In genomic region chr1:26432793-26433192, GRCh38 we compare ENCODE assay signal across 9 cellular contexts. TPM values are rescaled to one million over a fixed set of nuclear protein-coding genes. Genes with fewer than 3 reads are reported as not detected.
A peak's percentile ranks its signal among the peaks of the same experiment; 100 is the strongest.
DNase-seq lines count a peak whose midpoint lies in the region; ATAC-seq, FAIRE-seq and TF ChIP-seq lines count a peak whose summit lies in the region.
"Had no signal": no experiment of that assay in that cellular context is flagged by ENCODE, and none has a peak within 500 bp of the region (broad histone marks: within the 10 kb centered on the region; RNA-seq: fewer than 3 reads in every experiment).

No MANE protein-coding gene starts in this region.

- peaks cover 20% of the 10 kb centered on the region for H3K4me1 ChIP-seq in OCI-LY1 (ENCODE audit: insufficient read depth, low read length, severe bottlenecking)
- H3K4me1 ChIP-seq in endothelial cell of umbilical vein (ENCODE audit: control insufficient read depth, extremely low read depth, insufficient read depth, low read length), result peaks cover 20% of the 10 kb centered on the region
- peaks cover 10 to 12% of the 10 kb centered on the region in 2 donors for H3K4me1 ChIP-seq in neuronal stem cell (ENCODE audit: control insufficient read depth in 2 of 2, insufficient read depth in 1 of 2, low read depth in 1 of 2, low read length in 2 of 2)

- H2BK120ac ChIP-seq in neuronal stem cell (ENCODE audit: low read depth, low read length), result no peak overlapping the region

- no peak overlapping the region for H3K18ac ChIP-seq in neuronal stem cell (ENCODE audit: low read length)

- H3K27ac Mint-ChIP-seq in CD14-positive monocyte, result peak overlapping the region; percentile 96 to 100 (median 97)

- no peak for TF ChIP-seq CTCF in CD14-positive monocyte (IDR thresholded peaks at IDR 0.05)
- TF ChIP-seq CTCF in OCI-LY1 (IDR thresholded peaks at IDR 0.05; ENCODE audit: low read length), result no peak
- TF ChIP-seq CTCF in endothelial cell of umbilical vein (IDR thresholded peaks at IDR 0.05; ENCODE audit: extremely low read depth in 1 of 2, insufficient read depth in 1 of 2, low read depth in 1 of 2, low read length in 2 of 2), result no peak

- no peaks in the 10 kb centered on the region for H3K79me1 ChIP-seq in neuronal stem cell (ENCODE audit: low read depth, low read length)

- H3K4me3 ChIP-seq in OCI-LY1 (ENCODE audit: low read depth, low read length, poor library complexity, severe bottlenecking), result peak overlapping the region; percentile 88
- peak overlapping the region; percentile 52 to 92 (median 75) for H3K4me3 ChIP-seq in endothelial cell of umbilical vein (replicated peaks in 1 of 3; ENCODE audit: insufficient read depth in 1 of 3, low read depth in 1 of 3, low read length in 3 of 3)
- H3K4me3 ChIP-seq in neuronal stem cell (ENCODE audit: low read length in 2 of 2), result peak overlapping the region; percentile 64 to 88

- H2BK15ac ChIP-seq in neuronal stem cell (ENCODE audit: low read length), result no peak overlapping the region

- intact Hi-C loops in CD14-positive monocyte (cut with micrococcal nuclease), result loop anchor here in 1 of 2 donors (2.0 kb wide), 1 partner anchor 40 kb away; the partner anchor contains the start of gene HMGN2
- intact Hi-C loops in endothelial cell of umbilical vein (cut with micrococcal nuclease), result loop anchor here (2.0 kb wide), 1 partner anchor 40 kb away; the partner anchor contains the start of gene HMGN2

- H3K4me3 Mint-ChIP-seq in CD14-positive monocyte, result peak overlapping the region; percentile 94 to 100

- no peak overlapping the region for H3K14ac ChIP-seq in neuronal stem cell (ENCODE audit: low read length)

- no peak for TF ChIP-seq POLR2A in endothelial cell of umbilical vein (IDR thresholded peaks at IDR 0.05; ENCODE audit: low read depth, low read length)

- no peaks in the 10 kb centered on the region for H3K9me2 ChIP-seq in OCI-LY1 (ENCODE audit: low read depth, low read length)

- CTCF ChIA-PET in endothelial cell of umbilical vein (lab: Charles Lee), result interaction anchor here (1.0 to 2.0 kb wide), 6 partner anchors 16 to 199 kb away, joined by 3 to 24 read pairs (median 4); partner anchors contain the start of gene CEP85

- no peaks in the 10 kb centered on the region for H3K9me1 ChIP-seq in endothelial cell of umbilical vein (replicated peaks; ENCODE audit: control insufficient read depth, extremely low read depth, insufficient read depth, low read length)

- TSS peak; percentile 48 for BruUV-seq in endothelial cell of umbilical vein (replicated peaks; lab: Mats Ljungman, UMichigan)

- H3K4me1 Mint-ChIP-seq in CD14-positive monocyte, result peaks cover 23% of the 10 kb centered on the region

- FAIRE-seq in endothelial cell of umbilical vein (lab: Jason Lieb, UNC), result no peak

- no peak for ATAC-seq in HG02678 (IDR thresholded peaks at IDR 0.05; ENCODE audit: unreplicated experiment)
- ATAC-seq in HG03139 (IDR thresholded peaks at IDR 0.05; ENCODE audit: unreplicated experiment), result no peak

- peak overlapping the region; percentile 85 for H3K9ac ChIP-seq in OCI-LY1 (ENCODE audit: low read length)
- H3K9ac ChIP-seq in endothelial cell of umbilical vein (replicated peaks; ENCODE audit: extremely low read depth, insufficient read depth, low read length), result peak overlapping the region; percentile 86
- no peak overlapping the region for H3K9ac ChIP-seq in neuronal stem cell (ENCODE audit: low read depth, low read length, poor library complexity)

- no peak overlapping the region for H3K4ac ChIP-seq in neuronal stem cell (ENCODE audit: low read length)

- H3K27me3 ChIP-seq in OCI-LY1 (ENCODE audit: insufficient read depth, low read length), result no peaks in the 10 kb centered on the region
- peaks cover 0 to 3% of the 10 kb centered on the region in 2 experiments for H3K27me3 ChIP-seq in endothelial cell of umbilical vein (ENCODE audit: control insufficient read depth in 2 of 2, insufficient read depth in 2 of 2, low read length in 2 of 2)
- H3K27me3 ChIP-seq in neuronal stem cell (ENCODE audit: control insufficient read depth in 3 of 3, insufficient read depth in 3 of 3, low read depth in 1 of 3, low read length in 3 of 3), result no peaks in the 10 kb centered on the region

- H3K36me3 ChIP-seq in OCI-LY1 (ENCODE audit: insufficient read depth, low read length) (peaks cover 16% of the 10 kb centered on the region), endothelial cell of umbilical vein (ENCODE audit: control insufficient read depth in 2 of 2, extremely low read depth in 1 of 2, insufficient read depth in 2 of 2, low read length in 2 of 2) (peaks cover under 1 to 7% of the 10 kb centered on the region in 2 experiments), neuronal stem cell (replicated peaks in 1 of 2; ENCODE audit: control insufficient read depth in 2 of 2, insufficient read depth in 2 of 2, low read length in 2 of 2) (peaks cover 8 to 49% of the 10 kb centered on the region in 2 donors)

- H3K79me2 ChIP-seq in OCI-LY1 (ENCODE audit: insufficient read depth, low read length) (no peaks in the 10 kb centered on the region), endothelial cell of umbilical vein (ENCODE audit: control insufficient read depth, insufficient read depth, low read length) (peaks cover 21% of the 10 kb centered on the region)

- no peak overlapping the region for H4K91ac ChIP-seq in neuronal stem cell (ENCODE audit: low read depth, low read length, poor library complexity)

- no peak overlapping the region for H3K23ac ChIP-seq in neuronal stem cell (ENCODE audit: low read depth, low read length, poor library complexity)

- peak overlapping the region; percentile 85 for H3K4me2 ChIP-seq in OCI-LY1 (ENCODE audit: low read length)
- H3K4me2 ChIP-seq in endothelial cell of umbilical vein (ENCODE audit: insufficient read depth, low read length), result peak overlapping the region; percentile 98
- H3K4me2 ChIP-seq in neuronal stem cell (ENCODE audit: insufficient read depth, low read length, poor library complexity, severe bottlenecking), result peak overlapping the region; percentile 55

- H3K27ac ChIP-seq in OCI-LY1 (ENCODE audit: low read depth, low read length, poor library complexity, severe bottlenecking), result no peak overlapping the region
- peak overlapping the region; percentile 54 for H3K27ac ChIP-seq in endothelial cell of umbilical vein (ENCODE audit: insufficient read depth, low read depth, low read length)
- no peak overlapping the region for H3K27ac ChIP-seq in neuronal stem cell (replicated peaks; ENCODE audit: low read length)

- H2BK5ac ChIP-seq in neuronal stem cell (ENCODE audit: low read length), result no peak overlapping the region

- H2AK5ac ChIP-seq in neuronal stem cell (ENCODE audit: low read depth, low read length), result no peak overlapping the region

- POLR2A ChIA-PET in endothelial cell of umbilical vein (lab: Charles Lee), result no interaction called here

- no peak overlapping the region for H4K8ac ChIP-seq in neuronal stem cell (ENCODE audit: low read depth, low read length)

- no peak for DNase-seq in CD14-positive monocyte (ENCODE audit: low spot score)
- DNase-seq in endothelial cell of umbilical vein (ENCODE audit: low read depth, low spot score), result no peak
- DNase-seq in neuronal stem cell (ENCODE audit: low spot score), result no peak
- DNase-seq in HCEC 1CT, result no peak
- no peak for DNase-seq in stimulated activated CD4-positive, alpha-beta T cell treated with anti-CD3 and anti-CD28 coated beads, Interleukin-4, amount 100 ng/mL, for 24 hours

- dilution Hi-C loops in endothelial cell of umbilical vein (cut with MboI; ENCODE audit: extremely low pct_ligation_motif_present, low sequenced_read_pairs), result no loop called here

- no CpG with 5 or more reads among the region's 3 CpGs for WGBS in neuronal stem cell (ENCODE audit: extremely low coverage in 2 of 2, insufficient read length in 2 of 2, insufficient replicate concordance in 1 of 2), 2 donors

- H3K36me3 Mint-ChIP-seq in CD14-positive monocyte, result peaks cover 5 to 33% of the 10 kb centered on the region in 2 donors

- H2AFZ ChIP-seq in OCI-LY1 (ENCODE audit: low read length), result no peak overlapping the region
- H2AFZ ChIP-seq in endothelial cell of umbilical vein (ENCODE audit: low read depth, low read length), result peak overlapping the region; percentile 80
- peak overlapping the region; percentile 86 for H2AFZ ChIP-seq in neuronal stem cell (ENCODE audit: low read length)

- H3F3A ChIP-seq in OCI-LY1 (ENCODE audit: insufficient read depth, low read length), result no peaks in the 10 kb centered on the region

- H4K20me1 ChIP-seq in OCI-LY1 (ENCODE audit: insufficient read depth, low read length), result no peaks in the 10 kb centered on the region
- H4K20me1 ChIP-seq in endothelial cell of umbilical vein (replicated peaks; ENCODE audit: control insufficient read depth, extremely low read depth, insufficient read depth, low read length), result no peaks in the 10 kb centered on the region

- peaks cover 4 to 11% (median 9%) of the 10 kb centered on the region in 3 donors for H3K27me3 Mint-ChIP-seq in CD14-positive monocyte (ENCODE audit: low read depth in 3 of 3)

- H3K9me3 ChIP-seq in OCI-LY1 (ENCODE audit: low read length), result no peaks in the 10 kb centered on the region
- H3K9me3 ChIP-seq in endothelial cell of umbilical vein (replicated peaks; ENCODE audit: control insufficient read depth, insufficient read depth, low read length), result no peaks in the 10 kb centered on the region
- no peaks in the 10 kb centered on the region for H3K9me3 ChIP-seq in neuronal stem cell (replicated peaks in 1 of 2; ENCODE audit: control insufficient read depth in 2 of 2, insufficient read depth in 1 of 2, low read depth in 1 of 2, low read length in 2 of 2)

- no peak overlapping the region for H2BK12ac ChIP-seq in neuronal stem cell (ENCODE audit: low read length)

- H3K9me3 Mint-ChIP-seq in CD14-positive monocyte, result no peaks in the 10 kb centered on the region

RNA-seq across cellular contexts. Expression of gene DHDDS, which starts 0.7 kb away (rescaled TPM):
- polyA plus RNA-seq in CD14-positive monocyte (10 to 100 TPM; 21.3 to 24.0 TPM), endothelial cell of umbilical vein (44.3 and 51.3 TPM in 2 replicates)
- total RNA-seq in endothelial cell of umbilical vein, result 60.3 and 70.7 TPM in 2 replicates
- 35.8 and 37.8 TPM in 2 replicates for polyA plus RNA-seq in endothelial cell of umbilical vein (2011; cell fraction: cytosol; rRNA removed)
- 123 and 162 TPM in 2 replicates for polyA plus RNA-seq in endothelial cell of umbilical vein (2011; cell fraction: nucleus; rRNA removed)
- polyA plus RNA-seq in endothelial cell of umbilical vein (2012), result 51.7 and 53.6 TPM in 2 replicates
- polyA minus RNA-seq in endothelial cell of umbilical vein, result 73.8 and 82.5 TPM in 2 replicates
- 14.1 TPM for polyA minus RNA-seq in endothelial cell of umbilical vein (2011; cell fraction: cytosol; rRNA and poly(A)+ RNA removed)
- polyA minus RNA-seq in endothelial cell of umbilical vein (2011; cell fraction: nucleus; rRNA and poly(A)+ RNA removed), result 57.1 and 73.2 TPM in 2 replicates
- polyA plus RNA-seq in neuronal stem cell (2013, experiment 1 of 2), result 20.8 TPM
- polyA plus RNA-seq in neuronal stem cell (2013, experiment 2 of 2), result 20.2 TPM

RNA-seq across cellular contexts. Expression of gene LIN28A, which starts 22.2 kb away (rescaled TPM):
- polyA plus RNA-seq in CD14-positive monocyte, result not detected
- total RNA-seq in endothelial cell of umbilical vein, result not detected in 2 replicates
- 0.10 and 0.11 TPM in 2 replicates for polyA plus RNA-seq in endothelial cell of umbilical vein
- 0.01 TPM in 1 of 2 replicates, not detected in the other for polyA plus RNA-seq in endothelial cell of umbilical vein (2011; cell fraction: cytosol; rRNA removed)
- polyA plus RNA-seq in endothelial cell of umbilical vein (2011; cell fraction: nucleus; rRNA removed), result not detected in 2 replicates
- polyA plus RNA-seq in endothelial cell of umbilical vein (2012), result not detected in 2 replicates
- polyA minus RNA-seq in endothelial cell of umbilical vein, result not detected in 2 replicates
- not detected for polyA minus RNA-seq in endothelial cell of umbilical vein (2011; cell fraction: cytosol; rRNA and poly(A)+ RNA removed)
- polyA minus RNA-seq in endothelial cell of umbilical vein (2011; cell fraction: nucleus; rRNA and poly(A)+ RNA removed), result not detected in 2 replicates
- 961 TPM for polyA plus RNA-seq in neuronal stem cell (2013, experiment 1 of 2)
- 962 TPM for polyA plus RNA-seq in neuronal stem cell (2013, experiment 2 of 2)
- total RNA-seq: NCI-H460 had no signal

RNA-seq across cellular contexts. Expression of gene HMGN2, which starts 39.4 kb away (rescaled TPM):
- 100 to 1,000 TPM; 555 to 575 TPM for polyA plus RNA-seq in CD14-positive monocyte
- 562 and 580 TPM in 2 replicates for total RNA-seq in endothelial cell of umbilical vein
- 183 and 240 TPM in 2 replicates for polyA plus RNA-seq in endothelial cell of umbilical vein
- 388 and 410 TPM in 2 replicates for polyA plus RNA-seq in endothelial cell of umbilical vein (2011; cell fraction: cytosol; rRNA removed)
- 330 and 421 TPM in 2 replicates for polyA plus RNA-seq in endothelial cell of umbilical vein (2011; cell fraction: nucleus; rRNA removed)
- polyA plus RNA-seq in endothelial cell of umbilical vein (2012), result 258 and 540 TPM in 2 replicates
- polyA minus RNA-seq in endothelial cell of umbilical vein, result 87.6 and 88.7 TPM in 2 replicates
- 144 TPM for polyA minus RNA-seq in endothelial cell of umbilical vein (2011; cell fraction: cytosol; rRNA and poly(A)+ RNA removed)
- 95.4 and 119 TPM in 2 replicates for polyA minus RNA-seq in endothelial cell of umbilical vein (2011; cell fraction: nucleus; rRNA and poly(A)+ RNA removed)
- polyA plus RNA-seq in neuronal stem cell (2013, experiment 1 of 2), result 1,368 TPM
- polyA plus RNA-seq in neuronal stem cell (2013, experiment 2 of 2), result 1,337 TPM
